Comparison of ENCODE assay signal across 3 cellular contexts in the genomic region with DNA sequence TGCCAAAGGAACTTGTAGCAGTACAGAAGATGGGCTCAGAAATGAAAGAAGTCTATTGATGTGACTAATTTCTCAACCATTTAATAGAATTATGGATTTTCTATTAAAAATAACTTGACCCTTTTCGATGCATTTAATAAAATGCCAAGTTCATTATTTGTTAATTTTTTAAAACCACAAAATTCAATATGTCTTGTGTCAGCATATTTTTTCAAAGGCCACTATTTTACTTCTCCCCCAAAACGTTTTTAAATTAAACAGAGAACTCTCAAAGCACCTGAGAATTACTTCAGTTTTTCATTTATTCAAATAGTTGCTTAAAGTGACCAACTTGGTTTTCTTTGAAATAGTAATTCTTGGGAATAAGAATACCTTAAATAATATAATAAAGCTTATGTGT.
TF ChIP-seq lines count a peak whose summit lies in the region.

No MANE protein-coding gene starts in this region.

TF ChIP-seq in A549, 52 proteins besides CTCF, POLR2A, EP300 and RAD21:
- no peak for TF ChIP-seq FOSL2 (IDR thresholded peaks at IDR 0.05)
- no peak for TF ChIP-seq FOSL2 (CRISPR knock-in tag; IDR thresholded peaks at IDR 0.05)
- peak; percentile 86 for TF ChIP-seq MAFK (IDR thresholded peaks at IDR 0.05; ENCODE audit: partially characterized antibody)

TF ChIP-seq in IMR-90, 13 proteins besides CTCF, POLR2A, EP300 and RAD21:
- TF ChIP-seq, protein P1, sequence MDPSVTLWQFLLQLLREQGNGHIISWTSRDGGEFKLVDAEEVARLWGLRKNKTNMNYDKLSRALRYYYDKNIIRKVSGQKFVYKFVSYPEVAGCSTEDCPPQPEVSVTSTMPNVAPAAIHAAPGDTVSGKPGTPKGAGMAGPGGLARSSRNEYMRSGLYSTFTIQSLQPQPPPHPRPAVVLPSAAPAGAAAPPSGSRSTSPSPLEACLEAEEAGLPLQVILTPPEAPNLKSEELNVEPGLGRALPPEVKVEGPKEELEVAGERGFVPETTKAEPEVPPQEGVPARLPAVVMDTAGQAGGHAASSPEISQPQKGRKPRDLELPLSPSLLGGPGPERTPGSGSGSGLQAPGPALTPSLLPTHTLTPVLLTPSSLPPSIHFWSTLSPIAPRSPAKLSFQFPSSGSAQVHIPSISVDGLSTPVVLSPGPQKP (IDR thresholded peaks at IDR 0.05; ENCODE audit: borderline replicate concordance, low read depth, low read length), result no peak
- TF ChIP-seq MAFK (IDR thresholded peaks at IDR 0.05; ENCODE audit: low read depth, low read length), result peak; percentile 91

TF ChIP-seq in K562, 482 proteins besides CTCF, POLR2A, EP300 and RAD21:
- TF ChIP-seq CHD2 (IDR thresholded peaks at IDR 0.05; ENCODE audit: low read depth, low read length) (no peak), ZNF316 (IDR thresholded peaks at IDR 0.05) (peak; percentile 91), RNF2 (IDR thresholded peaks at IDR 0.05) (no peak), NFRKB (IDR thresholded peaks at IDR 0.05; ENCODE audit: low read depth) (no peak), MAFG (tag; conservative IDR thresholded peaks at IDR 0.05) (peak; percentile 45), USF2 (CRISPR knock-in tag; IDR thresholded peaks at IDR 0.05) (no peak), MAFK (IDR thresholded peaks at IDR 0.05; ENCODE audit: low read length) (peak; percentile 76), C11orf30 (IDR thresholded peaks at IDR 0.05; ENCODE audit: low read depth) (peak; percentile 75), MAFF (IDR thresholded peaks at IDR 0.05; ENCODE audit: low read length) (peak; percentile 77), ZNF174 (CRISPR knock-in tag; IDR thresholded peaks at IDR 0.05) (no peak), THRB (CRISPR knock-in tag; conservative IDR thresholded peaks at IDR 0.05) (no peak)
- TF ChIP-seq, protein P2, sequence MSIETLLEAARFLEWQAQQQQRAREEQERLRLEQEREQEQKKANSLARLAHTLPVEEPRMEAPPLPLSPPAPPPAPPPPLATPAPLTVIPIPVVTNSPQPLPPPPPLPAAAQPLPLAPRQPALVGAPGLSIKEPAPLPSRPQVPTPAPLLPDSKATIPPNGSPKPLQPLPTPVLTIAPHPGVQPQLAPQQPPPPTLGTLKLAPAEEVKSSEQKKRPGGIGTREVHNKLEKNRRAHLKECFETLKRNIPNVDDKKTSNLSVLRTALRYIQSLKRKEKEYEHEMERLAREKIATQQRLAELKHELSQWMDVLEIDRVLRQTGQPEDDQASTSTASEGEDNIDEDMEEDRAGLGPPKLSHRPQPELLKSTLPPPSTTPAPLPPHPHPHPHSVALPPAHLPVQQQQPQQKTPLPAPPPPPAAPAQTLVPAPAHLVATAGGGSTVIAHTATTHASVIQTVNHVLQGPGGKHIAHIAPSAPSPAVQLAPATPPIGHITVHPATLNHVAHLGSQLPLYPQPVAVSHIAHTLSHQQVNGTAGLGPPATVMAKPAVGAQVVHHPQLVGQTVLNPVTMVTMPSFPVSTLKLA (conservative IDR thresholded peaks at IDR 0.05), result no peak
- TF ChIP-seq, protein P3, sequence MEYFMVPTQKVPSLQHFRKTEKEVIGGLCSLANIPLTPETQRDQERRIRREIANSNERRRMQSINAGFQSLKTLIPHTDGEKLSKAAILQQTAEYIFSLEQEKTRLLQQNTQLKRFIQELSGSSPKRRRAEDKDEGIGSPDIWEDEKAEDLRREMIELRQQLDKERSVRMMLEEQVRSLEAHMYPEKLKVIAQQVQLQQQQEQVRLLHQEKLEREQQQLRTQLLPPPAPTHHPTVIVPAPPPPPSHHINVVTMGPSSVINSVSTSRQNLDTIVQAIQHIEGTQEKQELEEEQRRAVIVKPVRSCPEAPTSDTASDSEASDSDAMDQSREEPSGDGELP (CRISPR knock-in tag; IDR thresholded peaks at IDR 0.05; ENCODE audit: borderline replicate concordance), result no peak
